In genomic region chr5:131386779-131387178, GRCh38 we compare ENCODE assay signal across 1 cellular context.
TF ChIP-seq lines count a peak whose summit lies in the region.

No MANE protein-coding gene starts in this region.

TF ChIP-seq in HepG2, 621 proteins besides CTCF, POLR2A, EP300 and RAD21 (continued from another document):
- peak; percentile 70; the same call in 1 of the 2 replicates for TF ChIP-seq FOXO1 (CRISPR knock-in tag; IDR thresholded peaks at IDR 0.05)
- peak; percentile 83 for TF ChIP-seq MED1 (CRISPR knock-in tag; IDR thresholded peaks at IDR 0.05)
- TF ChIP-seq ZNF572 (CRISPR knock-in tag; IDR thresholded peaks at IDR 0.05): no peak
- TF ChIP-seq, protein P1, sequence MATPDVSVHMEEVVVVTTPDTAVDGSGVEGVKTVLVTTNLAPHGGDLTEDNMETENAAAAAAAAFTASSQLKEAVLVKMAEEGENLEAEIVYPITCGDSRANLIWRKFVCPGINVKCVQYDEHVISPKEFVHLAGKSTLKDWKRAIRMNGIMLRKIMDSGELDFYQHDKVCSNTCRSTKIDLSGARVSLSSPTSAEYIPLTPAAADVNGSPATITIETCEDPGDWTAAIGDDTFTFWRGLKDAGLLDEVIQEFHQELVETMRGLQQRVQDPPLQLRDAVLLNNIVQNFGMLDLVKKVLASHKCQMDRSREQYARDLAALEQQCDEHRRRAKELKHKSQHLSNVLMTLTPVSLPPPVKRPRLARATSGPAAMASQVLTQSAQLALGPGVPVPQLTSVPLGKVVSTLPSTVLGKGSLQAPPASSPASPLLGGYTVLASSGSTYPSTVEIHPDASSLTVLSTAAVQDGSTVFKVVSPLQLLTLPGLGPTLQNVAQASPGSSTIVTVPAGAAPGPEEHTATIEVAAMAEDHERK (CRISPR knock-in tag; IDR thresholded peaks at IDR 0.05; ENCODE audit: low read depth): no peak
- TF ChIP-seq ZNF136 (CRISPR knock-in tag; IDR thresholded peaks at IDR 0.05; ENCODE audit: low read depth): no peak
- peak; percentile 41; the same call in 1 of the 2 replicates for TF ChIP-seq THAP11 (CRISPR knock-in tag; IDR thresholded peaks at IDR 0.05)
- no peak; the same call in 1 of the 2 replicates for TF ChIP-seq ZNF335 (CRISPR knock-in tag; IDR thresholded peaks at IDR 0.05)
- no peak for TF ChIP-seq ZNF10 (CRISPR knock-in tag; IDR thresholded peaks at IDR 0.05; ENCODE audit: borderline replicate concordance, low read depth)
- TF ChIP-seq RXRB (CRISPR knock-in tag; IDR thresholded peaks at IDR 0.05; ENCODE audit: borderline replicate concordance): peak; percentile 56; the same call in 1 of the 2 replicates
- no peak for TF ChIP-seq ZNF839 (CRISPR knock-in tag; IDR thresholded peaks at IDR 0.05; ENCODE audit: borderline replicate concordance)
- TF ChIP-seq HDAC1 (CRISPR knock-in tag; IDR thresholded peaks at IDR 0.05): peak; percentile 38; the same call in 1 of the 2 replicates
- TF ChIP-seq NCOA1 (CRISPR knock-in tag; IDR thresholded peaks at IDR 0.05): no peak
- no peak for TF ChIP-seq NCOR1 (IDR thresholded peaks at IDR 0.05; ENCODE audit: borderline replicate concordance, low read length)
- no peak for TF ChIP-seq ZNF317 (CRISPR knock-in tag; IDR thresholded peaks at IDR 0.05)
- TF ChIP-seq SMAD3 (CRISPR knock-in tag; IDR thresholded peaks at IDR 0.05): peak; percentile 50; the same call in 1 of the 2 replicates
